1 cellular context compared by ENCODE assay signal in the genomic region with DNA sequence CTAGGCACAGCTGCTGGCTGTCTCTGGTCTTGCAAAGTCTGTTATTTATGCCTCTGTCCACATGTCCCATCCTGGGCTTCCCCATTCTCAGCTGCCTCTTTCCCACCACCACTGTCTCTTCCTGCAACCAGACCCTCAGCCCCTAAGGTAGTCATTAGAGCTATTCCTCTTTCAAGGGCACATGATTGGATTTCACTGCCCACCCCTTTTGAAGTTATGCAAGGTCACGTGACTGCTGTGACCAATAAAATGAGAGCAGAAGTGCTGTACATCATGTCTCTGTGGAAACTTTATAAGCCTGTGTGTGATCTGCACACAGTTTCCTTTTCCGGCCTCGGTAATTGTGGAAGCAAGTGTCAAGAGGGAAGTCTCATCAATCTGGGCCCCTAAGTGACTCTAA.
TF ChIP-seq lines count a peak whose summit lies in the region.

No MANE protein-coding gene starts in this region.

TF ChIP-seq in K562, 482 proteins besides CTCF, POLR2A, EP300 and RAD21 (continued from another document):
- TF ChIP-seq E2F8 (IDR thresholded peaks at IDR 0.05; ENCODE audit: low read depth, partially characterized antibody) (no peak), NR2C1 (IDR thresholded peaks at IDR 0.05) (no peak), NR2C1 (tag; IDR thresholded peaks at IDR 0.05) (no peak), ZNF551 (CRISPR knock-in tag; IDR thresholded peaks at IDR 0.05) (no peak)
